ENCODE assay signal across 10 cellular contexts in genomic region chr9:70466976-70467551, GRCh38. TPM values are rescaled to one million over a fixed set of nuclear protein-coding genes. Genes with fewer than 3 reads are reported as not detected.
DNase-seq lines count a peak whose midpoint lies in the region; ATAC-seq and TF ChIP-seq lines count a peak whose summit lies in the region.
"Had no signal": no experiment of that assay in that cellular context is flagged by ENCODE, and none has a peak within 500 bp of the region (broad histone marks: within the 10 kb centered on the region; RNA-seq: fewer than 3 reads in every experiment).

No MANE protein-coding gene starts in this region.

- H3K27ac Mint-ChIP-seq in CD8-positive, alpha-beta T cell, result no peak overlapping the region
- H3K27ac Mint-ChIP-seq in immature natural killer cell, result no peak overlapping the region
- H3K27ac Mint-ChIP-seq in effector memory CD8-positive, alpha-beta T cell, result no peak overlapping the region
- H3K27ac Mint-ChIP-seq: nephron had no signal

- H3K27ac ChIP-seq in CD8-positive, alpha-beta T cell (ENCODE audit: low read depth, low read length), result no peak overlapping the region

- peak; percentile 76 for DNase-seq in GM03348 (ENCODE audit: low spot score)
- peak; percentile 68 for DNase-seq in activated CD4-positive, alpha-beta T cell treated with anti-CD3 and anti-CD28 coated beads for 48 hours
- peak; percentile 99 for DNase-seq in fibroblast of mammary gland (ENCODE audit: low read depth)
- DNase-seq in stimulated activated CD4-positive, alpha-beta T cell treated with anti-CD3 and anti-CD28 coated beads, Interleukin-2, amount 100 ng/mL, for 4 hours (ENCODE audit: low read depth), result peak; percentile 31
- no peak for DNase-seq in CD8-positive, alpha-beta T cell
- no peak for DNase-seq in SK-N-DZ (ENCODE audit: low spot score)
- no peak for DNase-seq in immature natural killer cell
- DNase-seq in effector memory CD8-positive, alpha-beta T cell, result no peak
- DNase-seq: foreskin melanocyte had no signal

- intact Hi-C loops in CD8-positive, alpha-beta T cell (cut with DNase I, micrococcal nuclease), result no loop called here

- no peak for ATAC-seq in CD8-positive, alpha-beta T cell
- ATAC-seq in effector memory CD8-positive, alpha-beta T cell (replicated peaks), result no peak

- H3K27me3 ChIP-seq in CD8-positive, alpha-beta T cell (ENCODE audit: insufficient read depth, low read length), result no peaks in the 10 kb centered on the region

- no peaks in the 10 kb centered on the region for H3K9me3 Mint-ChIP-seq in CD8-positive, alpha-beta T cell
- no peaks in the 10 kb centered on the region for H3K9me3 Mint-ChIP-seq in immature natural killer cell
- H3K9me3 Mint-ChIP-seq in effector memory CD8-positive, alpha-beta T cell, result no peaks in the 10 kb centered on the region
- H3K9me3 Mint-ChIP-seq: nephron had no signal

- no peak overlapping the region for H3K4me3 Mint-ChIP-seq in CD8-positive, alpha-beta T cell
- H3K4me3 Mint-ChIP-seq in immature natural killer cell, result no peak overlapping the region
- H3K4me3 Mint-ChIP-seq in effector memory CD8-positive, alpha-beta T cell, result no peak overlapping the region
- H3K4me3 Mint-ChIP-seq: nephron had no signal

- H3K27me3 Mint-ChIP-seq in CD8-positive, alpha-beta T cell (ENCODE audit: low read depth), result no peaks in the 10 kb centered on the region
- peaks cover 0 to 3% (median 0%) of the 10 kb centered on the region in 3 donors for H3K27me3 Mint-ChIP-seq in immature natural killer cell (ENCODE audit: low read depth in 3 of 3)
- H3K27me3 Mint-ChIP-seq in effector memory CD8-positive, alpha-beta T cell, result no peaks in the 10 kb centered on the region

- H3K4me3 ChIP-seq in fibroblast of mammary gland (ENCODE audit: control insufficient read depth, low read depth, low read length), result no peak overlapping the region
- no peak overlapping the region for H3K4me3 ChIP-seq in CD8-positive, alpha-beta T cell (ENCODE audit: low read depth, low read length)

- H3K9me3 ChIP-seq in CD8-positive, alpha-beta T cell (ENCODE audit: low read length), result no peaks in the 10 kb centered on the region

- H3K36me3 Mint-ChIP-seq in CD8-positive, alpha-beta T cell, result no peaks in the 10 kb centered on the region
- H3K36me3 Mint-ChIP-seq in immature natural killer cell, result no peaks in the 10 kb centered on the region
- no peaks in the 10 kb centered on the region for H3K36me3 Mint-ChIP-seq in effector memory CD8-positive, alpha-beta T cell (ENCODE audit: insufficient read depth)

- TF ChIP-seq CTCF in fibroblast of mammary gland (conservative IDR thresholded peaks at IDR 0.05; ENCODE audit: control insufficient read depth, insufficient read depth, low read depth, low read length), result peak; percentile 11
- no peak for TF ChIP-seq CTCF in CD8-positive, alpha-beta T cell (IDR thresholded peaks at IDR 0.05)

- H3K4me1 ChIP-seq in CD8-positive, alpha-beta T cell (ENCODE audit: insufficient read depth, low read length), result peaks cover 11% of the 10 kb centered on the region

- H3K4me1 Mint-ChIP-seq in CD8-positive, alpha-beta T cell (ENCODE audit: low read depth), result peaks cover 30% of the 10 kb centered on the region
- H3K4me1 Mint-ChIP-seq in immature natural killer cell, result peaks cover 0 to 5% of the 10 kb centered on the region in 2 donors
- H3K4me1 Mint-ChIP-seq in effector memory CD8-positive, alpha-beta T cell (ENCODE audit: low read depth in 2 of 2), result peaks cover 7 to 9% of the 10 kb centered on the region in 2 donors
- H3K4me1 Mint-ChIP-seq: nephron had no signal

- POLR2A ChIA-PET in CD8-positive, alpha-beta T cell (lab: Charles Lee), result interaction anchor here (1.4 kb wide), 1 partner anchor 47 kb away, joined by 4 read pairs; no protein-coding TSS in a partner anchor

- no peaks in the 10 kb centered on the region for H3K36me3 ChIP-seq in CD8-positive, alpha-beta T cell (ENCODE audit: insufficient read depth, low read length)

- CTCF ChIA-PET in CD8-positive, alpha-beta T cell (lab: Charles Lee), result interaction anchor here (1.0 to 1.8 kb wide), 2 partner anchors 11 to 135 kb away, joined by 3 to 4 read pairs; no protein-coding TSS in a partner anchor

RNA-seq across cellular contexts. Expression of gene KLF9, which starts 52.6 kb away (rescaled TPM):
- 10 to 100 TPM; 84.0 to 87.1 TPM for total RNA-seq in CD8-positive, alpha-beta T cell
- polyA plus RNA-seq in SK-N-DZ (2014; cell fraction: cytosol; rRNA removed), result 4.2 and 4.3 TPM in 2 replicates
- polyA plus RNA-seq in SK-N-DZ (2014; cell fraction: nucleus; rRNA removed), result 1.3 and 3.6 TPM in 2 replicates
- polyA plus RNA-seq in immature natural killer cell, result 1 to 10 TPM; 1.1 to 3.0 (median 1.3) TPM

Comparison
In these comparisons a context has a peak if more than half of its experiments do, and no peak if none do; other contexts are left out.
1. DNase-seq: peak in GM03348 (single experiment), activated CD4-positive, alpha-beta T cell treated with anti-CD3 and anti-CD28 coated beads for 48 hours (single experiment), fibroblast of mammary gland (single experiment) and stimulated activated CD4-positive, alpha-beta T cell treated with anti-CD3 and anti-CD28 coated beads, Interleukin-2, amount 100 ng/mL, for 4 hours (single experiment); none in CD8-positive, alpha-beta T cell (0 of 7), SK-N-DZ (single experiment), immature natural killer cell (0 of 3) and effector memory CD8-positive, alpha-beta T cell (0 of 3).